18 cellular contexts compared by ENCODE assay signal in genomic region chr14:81571437-81571836, GRCh38.
"Had no signal": no experiment of that assay in that cellular context is flagged by ENCODE, and none has a peak within 500 bp of the region (broad histone marks: within the 10 kb centered on the region; RNA-seq: fewer than 3 reads in every experiment).

No MANE protein-coding gene starts in this region.

- H3K9me3 Mint-ChIP-seq: activated CD4-positive, alpha-beta T cell treated with anti-CD3 and anti-CD28 coated beads, Interleukin-2, amount 10 ng/mL, durations not matched to agents 24 days and 14 days; nephron; stimulated activated memory B cell treated with anti-CD40 and anti-IgM and Interleukin-4, amounts not matched to agents 10 μg/mL and 1 μg/mL and 100 μg/mL, for 72 hours; WTC11 had no signal

- H2AFZ ChIP-seq: parathyroid adenoma had no signal

- H3K79me2 ChIP-seq: parathyroid adenoma had no signal

- H3K4me3 ChIP-seq: ascending aorta, coronary artery, gastrocnemius medialis, left ventricle myocardium inferior, sigmoid colon, upper lobe of right lung had no signal

- H3K4me1 ChIP-seq: gastrocnemius medialis, left ventricle myocardium inferior, parathyroid adenoma, sigmoid colon, upper lobe of right lung had no signal

- DNase-seq: activated CD4-positive, alpha-beta T cell treated with anti-CD3 and anti-CD28 coated beads, Interleukin-2, amount 10 ng/mL, durations not matched to agents 24 days and 14 days; activated CD8-positive, alpha-beta memory T cell treated with anti-CD3 and anti-CD28 coated beads for 24 hours; activated CD8-positive, alpha-beta memory T cell treated with anti-CD3 and anti-CD28 coated beads, Interleukin-2, amount 50 U/mL, for 48 hours; activated naive CD4-positive, alpha-beta T cell treated with Interleukin-2 at 50 U/mL for 16 hours; gastrocnemius medialis; head of caudate nucleus; left ventricle myocardium inferior; mammary epithelial cell; midbrain; sigmoid colon; stimulated activated CD4-positive, alpha-beta T cell treated with anti-CD3 and anti-CD28 coated beads, Interleukin-4, amount 100 ng/mL, for 24 hours; upper lobe of right lung had no signal

- H3K27ac Mint-ChIP-seq: activated CD4-positive, alpha-beta T cell treated with anti-CD3 and anti-CD28 coated beads, Interleukin-2, amount 10 ng/mL, durations not matched to agents 24 days and 14 days; nephron; stimulated activated memory B cell treated with anti-CD40 and anti-IgM and Interleukin-4, amounts not matched to agents 10 μg/mL and 1 μg/mL and 100 μg/mL, for 72 hours; WTC11 had no signal

- H3K4me3 Mint-ChIP-seq: activated CD4-positive, alpha-beta T cell treated with anti-CD3 and anti-CD28 coated beads, Interleukin-2, amount 10 ng/mL, durations not matched to agents 24 days and 14 days; nephron; stimulated activated memory B cell treated with anti-CD40 and anti-IgM and Interleukin-4, amounts not matched to agents 10 μg/mL and 1 μg/mL and 100 μg/mL, for 72 hours; WTC11 had no signal

- H3K9me3 ChIP-seq: ascending aorta, gastrocnemius medialis, left ventricle myocardium inferior, sigmoid colon, upper lobe of right lung had no signal

- H3K27me3 ChIP-seq: ascending aorta, gastrocnemius medialis, sigmoid colon, upper lobe of right lung had no signal

- H3K36me3 ChIP-seq: ascending aorta, gastrocnemius medialis, left ventricle myocardium inferior, sigmoid colon, upper lobe of right lung had no signal

- ATAC-seq: gastrocnemius medialis; stimulated activated memory B cell treated with anti-CD40 and anti-IgM and Interleukin-4, amounts not matched to agents 10 μg/mL and 1 μg/mL and 100 μg/mL, for 72 hours; upper lobe of right lung; WTC11 had no signal

- H3K36me3 Mint-ChIP-seq: stimulated activated memory B cell treated with anti-CD40 and anti-IgM and Interleukin-4, amounts not matched to agents 10 μg/mL and 1 μg/mL and 100 μg/mL, for 72 hours; WTC11 had no signal

- H3K4me1 Mint-ChIP-seq: activated CD4-positive, alpha-beta T cell treated with anti-CD3 and anti-CD28 coated beads, Interleukin-2, amount 10 ng/mL, durations not matched to agents 24 days and 14 days; nephron; stimulated activated memory B cell treated with anti-CD40 and anti-IgM and Interleukin-4, amounts not matched to agents 10 μg/mL and 1 μg/mL and 100 μg/mL, for 72 hours; WTC11 had no signal

- H3K9ac ChIP-seq: parathyroid adenoma had no signal

- H3K27ac ChIP-seq: ascending aorta, coronary artery, gastrocnemius medialis, left ventricle myocardium inferior, parathyroid adenoma, sigmoid colon, upper lobe of right lung had no signal
